ENCODE assay signal across 8 cellular contexts in genomic region chr6:44386929-44387345, GRCh38. TPM values are rescaled to one million over a fixed set of nuclear protein-coding genes. Genes with fewer than 3 reads are reported as not detected.
A peak's percentile ranks its signal among the peaks of the same experiment; 100 is the strongest.
DNase-seq lines count a peak whose midpoint lies in the region; ATAC-seq and TF ChIP-seq lines count a peak whose summit lies in the region.

No MANE protein-coding gene starts in this region.

- H3K27ac ChIP-seq in CD8-positive, alpha-beta memory T cell (ENCODE audit: low read depth, low read length) = peak overlapping the region; percentile 96
- peak overlapping the region; percentile 75 for H3K27ac ChIP-seq in PC-3 (ENCODE audit: low read length)

- H3K9me3 Mint-ChIP-seq in CD8-positive, alpha-beta memory T cell = no peaks in the 10 kb centered on the region
- no peaks in the 10 kb centered on the region for H3K9me3 Mint-ChIP-seq in natural killer cell

- H3K36me3 Mint-ChIP-seq in CD8-positive, alpha-beta memory T cell = peaks cover 0 to 30% (median 5%) of the 10 kb centered on the region in 3 donors
- no peaks in the 10 kb centered on the region for H3K36me3 Mint-ChIP-seq in natural killer cell

- peak overlapping the region; percentile 95 to 99 (median 96) for H3K4me3 Mint-ChIP-seq in CD8-positive, alpha-beta memory T cell
- peak overlapping the region; percentile 97 for H3K4me3 Mint-ChIP-seq in natural killer cell

- TF ChIP-seq CTCF in PC-3 (conservative IDR thresholded peaks at IDR 0.05; ENCODE audit: low read depth, low read length) (no peak), epithelial cell of esophagus (IDR thresholded peaks at IDR 0.05; ENCODE audit: insufficient read depth, low read depth, low read length, missing control alignments) (no peak), natural killer cell (IDR thresholded peaks at IDR 0.05) (no peak)

- DNase-seq in CD8-positive, alpha-beta memory T cell = peak in 1 of 5 donors; percentile 2
- DNase-seq in PC-3 (peak; percentile 31), epithelial cell of esophagus (ENCODE audit: low read depth) (peak; percentile 76), natural killer cell (no peak), NCI-H345 (lab: John Stamatoyannopoulos, UW) (no peak)

- peak overlapping the region; percentile 98 for H3K9ac ChIP-seq in PC-3 (ENCODE audit: low read length)

- H2AFZ ChIP-seq in PC-3 (ENCODE audit: low read length) = peak overlapping the region; percentile 98

- H3K79me2 ChIP-seq in PC-3 (ENCODE audit: low read length) = peaks cover 40% of the 10 kb centered on the region

- no peaks in the 10 kb centered on the region for H3F3A ChIP-seq in PC-3 (ENCODE audit: low read length, unreplicated experiment)

- H3K27me3 Mint-ChIP-seq in CD8-positive, alpha-beta memory T cell = no peaks in the 10 kb centered on the region
- peaks cover 0 to 2% of the 10 kb centered on the region in 2 donors for H3K27me3 Mint-ChIP-seq in natural killer cell (ENCODE audit: low read depth in 2 of 2)

- peak overlapping the region; percentile 98 for H3K4me2 ChIP-seq in PC-3 (ENCODE audit: low read length)

- no peaks in the 10 kb centered on the region for H3K9me3 ChIP-seq in CD8-positive, alpha-beta memory T cell (ENCODE audit: low read length)
- no peaks in the 10 kb centered on the region for H3K9me3 ChIP-seq in PC-3 (ENCODE audit: low read length)

- H3K36me3 ChIP-seq in CD8-positive, alpha-beta memory T cell (ENCODE audit: insufficient read depth, low read length) = peaks cover 5% of the 10 kb centered on the region
- peaks cover 11% of the 10 kb centered on the region for H3K36me3 ChIP-seq in PC-3 (ENCODE audit: low read depth, low read length)

- no peaks in the 10 kb centered on the region for H3K27me3 ChIP-seq in CD8-positive, alpha-beta memory T cell (ENCODE audit: insufficient read depth, low read length, poor library complexity, severe bottlenecking)
- H3K27me3 ChIP-seq in PC-3 (ENCODE audit: low read length) = no peaks in the 10 kb centered on the region

- peaks cover 24% of the 10 kb centered on the region for H3K4me1 ChIP-seq in CD8-positive, alpha-beta memory T cell (ENCODE audit: insufficient read depth, low read length)
- H3K4me1 ChIP-seq in PC-3 (ENCODE audit: insufficient read depth, low read length) = peaks cover 24% of the 10 kb centered on the region

- intact Hi-C loops in PC-3 (cut with micrococcal nuclease) = no loop called here
- intact Hi-C loops in natural killer cell (cut with micrococcal nuclease) = no loop called here

- H4K20me1 ChIP-seq in PC-3 (ENCODE audit: low read length) = peaks cover 32% of the 10 kb centered on the region

- peak overlapping the region; percentile 87 to 99 (median 97) for H3K27ac Mint-ChIP-seq in CD8-positive, alpha-beta memory T cell
- H3K27ac Mint-ChIP-seq in natural killer cell = peak overlapping the region; percentile 98 to 99

- POLR2A ChIA-PET in CD8-positive, alpha-beta memory T cell (lab: Charles Lee) = interaction anchor here (0.7 to 1.0 kb wide), 3 partner anchors 11 to 1459 kb away, joined by 3 to 6 read pairs (median 4); partner anchors contain the start of gene HSP90AB1
- POLR2A ChIA-PET in PC-3 (lab: Charles Lee; ENCODE audit: unreplicated experiment) = no interaction called here

- H3K4me3 ChIP-seq in CD8-positive, alpha-beta memory T cell (ENCODE audit: low read length) = peak overlapping the region; percentile 97
- peak overlapping the region; percentile 95 for H3K4me3 ChIP-seq in PC-3 (ENCODE audit: low read length)
- peak overlapping the region; percentile 88 for H3K4me3 ChIP-seq in epithelial cell of esophagus (ENCODE audit: low read length)

- H3K4me1 Mint-ChIP-seq in CD8-positive, alpha-beta memory T cell = peaks cover 40 to 46% (median 41%) of the 10 kb centered on the region in 3 donors
- peaks cover 39 to 50% of the 10 kb centered on the region in 2 donors for H3K4me1 Mint-ChIP-seq in natural killer cell

- CTCF ChIA-PET in CD8-positive, alpha-beta memory T cell (lab: Charles Lee) = interaction anchor here (0.8 to 1.5 kb wide), 5 partner anchors 11 to 119 kb away, joined by 3 to 4 read pairs (median 4); no protein-coding TSS in a partner anchor
- CTCF ChIA-PET in PC-3 (lab: Charles Lee) = no interaction called here

- peak; percentile 6 for ATAC-seq in GM21528 (IDR thresholded peaks at IDR 0.05; ENCODE audit: low FRiP score, unreplicated experiment)
- ATAC-seq in PC-3 = peak; percentile 9
- peak in 2 of 3 donors; percentile 12 for ATAC-seq in natural killer cell
- no peak for ATAC-seq in HG03175 (IDR thresholded peaks at IDR 0.05; ENCODE audit: unreplicated experiment)
- ATAC-seq in GM18858 (IDR thresholded peaks at IDR 0.05; ENCODE audit: unreplicated experiment) = no peak

- H3K9me2 ChIP-seq in PC-3 (replicated peaks; ENCODE audit: low read length) = no peaks in the 10 kb centered on the region

- TSS peak; percentile 86 for BruUV-seq in PC-3 (replicated peaks; lab: Mats Ljungman, UMichigan)

RNA-seq across cellular contexts. Expression of gene CDC5L, which starts 0.6 kb away (rescaled TPM):
- 10 to 100 TPM; 27.4 to 29.9 TPM for total RNA-seq in CD8-positive, alpha-beta memory T cell
- 14.9 TPM for polyA plus RNA-seq in CD8-positive, alpha-beta memory T cell
- total RNA-seq in PC-3 (2014; rRNA removed) (19.7 and 23.0 TPM in 2 replicates), natural killer cell (10 to 100 TPM; 22.0 to 25.0 (median 24.9) TPM)

RNA-seq across cellular contexts. Expression of gene SPATS1, which starts 44.5 kb away (rescaled TPM):
- not detected for total RNA-seq in CD8-positive, alpha-beta memory T cell
- polyA plus RNA-seq in CD8-positive, alpha-beta memory T cell = not detected
- total RNA-seq in PC-3 (2014; rRNA removed) = not detected in 2 replicates
- not detected for total RNA-seq in natural killer cell

Comparison
In these comparisons a context has a peak if more than half of its experiments do, and no peak if none do; other contexts are left out.
1. DNase-seq: peak in PC-3 (single experiment) and epithelial cell of esophagus (single experiment); none in natural killer cell (single experiment) and NCI-H345 (single experiment).
2. ATAC-seq: peak in GM21528 (single experiment), PC-3 (single experiment) and natural killer cell (2 of 3); none in HG03175 (single experiment) and GM18858 (single experiment).
3. Peak in every context shown above with its lines, with median percentiles within 50 percentile points of each other: H3K4me3 ChIP-seq.